In genomic region chr12:63863658-63864455, GRCh38 we compare ENCODE assay signal across 17 cellular contexts. TPM values are rescaled to one million over a fixed set of nuclear protein-coding genes. Genes with fewer than 3 reads are reported as not detected.
DNase-seq lines count a peak whose midpoint lies in the region; ATAC-seq and TF ChIP-seq lines count a peak whose summit lies in the region.
"Had no signal": no experiment of that assay in that cellular context is flagged by ENCODE, and none has a peak within 500 bp of the region (broad histone marks: within the 10 kb centered on the region; RNA-seq: fewer than 3 reads in every experiment).

No MANE protein-coding gene starts in this region.

- no TSS peak for BruUV-seq in Panc1 (replicated peaks; lab: Mats Ljungman, UMichigan)

- peak overlapping the region; percentile 56 for H3K4me2 ChIP-seq in GM23248 (ENCODE audit: unreplicated experiment)

- intact Hi-C loops in Panc1 (cut with micrococcal nuclease; ENCODE audit: unreplicated experiment): loop anchor here (5.0 kb wide), 1 partner anchor 53 kb away; no protein-coding TSS in a partner anchor

- H3F3A ChIP-seq in GM23248 (ENCODE audit: insufficient read depth): peaks cover 39% of the 10 kb centered on the region

- H3K27ac ChIP-seq in 22Rv1 (peak overlapping the region; percentile 88), GM23248 (no peak overlapping the region), Panc1 (ENCODE audit: low read length) (peak overlapping the region; percentile 93), foreskin keratinocyte (no peak overlapping the region)

- H3K36me3 ChIP-seq in GM23248 (ENCODE audit: low read depth) (peaks cover 6% of the 10 kb centered on the region), Panc1 (ENCODE audit: control insufficient read depth, insufficient read depth, low read length) (no peaks in the 10 kb centered on the region)

- in situ Hi-C loops in GM23248 (cut with MboI): no loop called here
- in situ Hi-C loops in Panc1 (cut with HindIII; ENCODE audit: low pct_unique_long_range_greater_than_20kb, low sequenced_read_pairs): no loop called here

- H3K9me2 ChIP-seq in GM23248 (ENCODE audit: insufficient read depth): no peaks in the 10 kb centered on the region

- WGBS in GM23248 (ENCODE audit: low coverage in 1 of 2, low lambda C conversion rate in 2 of 2, missing lambda C conversion rate in 2 of 2), 2 experiments: 88 to 93% methylated on average over 5 of the region's 5 CpGs

- no peak for ATAC-seq in Panc1
- peak; percentile 14 for ATAC-seq in foreskin keratinocyte
- ATAC-seq: HCT116 had no signal

- H4K20me1 ChIP-seq in GM23248 (ENCODE audit: insufficient read depth): peaks cover 16% of the 10 kb centered on the region; the same call in 1 of the 2 replicates

- H3K4me1 ChIP-seq in GM23248 (ENCODE audit: insufficient read depth) (peaks cover 34% of the 10 kb centered on the region), Panc1 (ENCODE audit: control insufficient read depth, insufficient read depth, low read length) (peaks cover 66% of the 10 kb centered on the region), foreskin keratinocyte (peaks cover 12% of the 10 kb centered on the region)

- TF ChIP-seq CTCF in 22Rv1 (IDR thresholded peaks at IDR 0.05) (no peak), Panc1 (IDR thresholded peaks at IDR 0.05) (no peak), foreskin keratinocyte (conservative IDR thresholded peaks at IDR 0.05) (no peak)

- CTCF ChIA-PET in Panc1 (lab: Charles Lee): no interaction called here

- no peak overlapping the region for H2AFZ ChIP-seq in GM23248

- no peaks in the 10 kb centered on the region for H3K9me3 ChIP-seq in GM23248 (ENCODE audit: low read depth)
- no peaks in the 10 kb centered on the region for H3K9me3 ChIP-seq in Panc1 (ENCODE audit: control insufficient read depth, insufficient read depth, low read depth, low read length)

- H3K9ac ChIP-seq in GM23248: no peak overlapping the region

- H3K27me3 ChIP-seq in GM23248 (replicated peaks; ENCODE audit: insufficient read depth): no peaks in the 10 kb centered on the region
- H3K27me3 ChIP-seq in Panc1 (ENCODE audit: control insufficient read depth, insufficient read depth, low read length): no peaks in the 10 kb centered on the region
- H3K27me3 ChIP-seq in foreskin keratinocyte: no peaks in the 10 kb centered on the region

- peaks cover 100% of the 10 kb centered on the region for H3K79me2 ChIP-seq in GM23248 (ENCODE audit: insufficient read depth)

- DNase-seq in GM23248 (no peak), Panc1 (ENCODE audit: low read depth, low spot score) (no peak), foreskin keratinocyte (no peak), NCI-H2107 treated with DMSO at 0.1 percent for 48 hours (lab: John Stamatoyannopoulos, UW; ENCODE audit: unreplicated experiment) (no peak), mesenteric fat pad (ENCODE audit: low spot score) (no peak), activated gamma-delta T cell treated with Interleukin-2 at 50 U/mL for 16 hours (no peak), epidermal melanocyte (ENCODE audit: insufficient read length, low spot score) (no peak)
- DNase-seq: C1 segment of cervical spinal cord; DMS 273 treated with DMSO at 0.1 percent for 48 hours; KG1; NCI-H1048; NCI-H2081 treated with DMSO at 0.1 percent for 48 hours; NCI-H226; NCI-H526; NK-92 treated with Interleukin-12 subunit alpha and Interleukin-12 subunit beta, amount 100 ng/mL, for 24 hours had no signal

- H3K4me3 ChIP-seq in GM23248: no peak overlapping the region
- H3K4me3 ChIP-seq in Panc1 (ENCODE audit: low read depth in 2 of 2, low read length in 2 of 2): no peak overlapping the region

- POLR2A ChIA-PET in Panc1 (lab: Charles Lee): interaction anchor here (0.6 kb wide), 1 partner anchor 220 kb away, joined by 3 read pairs; no protein-coding TSS in a partner anchor

RNA-seq across cellular contexts. Expression of gene SRGAP1, which starts 19.4 kb away (rescaled TPM):
- 12.4 and 13.0 TPM in 2 replicates for total RNA-seq in GM23248 (2014; rRNA removed; shearing (Covaris generic))
- polyA plus RNA-seq in GM23248 (2016; fragmentation: Nextera tagmentation; extraction: Ambion mirVana) (27.0 and 29.4 TPM in 2 replicates), foreskin keratinocyte (2.0 and 2.1 TPM in 2 replicates)
- total RNA-seq in Panc1 (2021; ENCODE audit: unreplicated experiment) (26.8 TPM), foreskin keratinocyte (14.7 and 14.8 TPM in 2 replicates), mesenteric fat pad (20.5 TPM)
- 10.4 TPM for polyA plus RNA-seq in Panc1 (2012; ENCODE audit: insufficient read length)

Comparison
In these comparisons a context has a peak if more than half of its experiments do, and no peak if none do; other contexts are left out.
1. H3K27ac ChIP-seq: peak in 22Rv1 (single experiment) and Panc1 (single experiment); none in GM23248 (single experiment) and foreskin keratinocyte (single experiment).